In genomic region chr2:187994464-187995331, GRCh38 we compare ENCODE assay signal across 9 cellular contexts.
DNase-seq lines count a peak whose midpoint lies in the region; ATAC-seq, FAIRE-seq and TF ChIP-seq lines count a peak whose summit lies in the region.
"Had no signal": no experiment of that assay in that cellular context is flagged by ENCODE, and none has a peak within 500 bp of the region (broad histone marks: within the 10 kb centered on the region; RNA-seq: fewer than 3 reads in every experiment).

No MANE protein-coding gene starts in this region.

- no peak for TF ChIP-seq POLR2A in sigmoid colon (IDR thresholded peaks at IDR 0.05)

- no peaks in the 10 kb centered on the region for H3K36me3 Mint-ChIP-seq in activated CD4-positive, alpha-beta T cell treated with anti-CD3 and anti-CD28 coated beads, Interleukin-2, amount 10 ng/mL, durations not matched to agents 24 days and 14 days (ENCODE audit: low read depth)
- H3K36me3 Mint-ChIP-seq in natural killer cell treated with Interleukin-12 subunit alpha and Interleukin-12 subunit beta and Interleukin-15 and Interleukin-18, amount 100 ng/mL, for 72 hours: peaks cover 5% of the 10 kb centered on the region

- no peak for TF ChIP-seq EP300 in sigmoid colon (IDR thresholded peaks at IDR 0.05)

- peak; percentile 57 for FAIRE-seq in HTR-8/SVneo (lab: Jason Lieb, UNC)
- FAIRE-seq: keratinocyte had no signal

- no peak overlapping the region for H3K27ac Mint-ChIP-seq in activated CD4-positive, alpha-beta T cell treated with anti-CD3 and anti-CD28 coated beads, Interleukin-2, amount 10 ng/mL, durations not matched to agents 24 days and 14 days
- H3K27ac Mint-ChIP-seq in natural killer cell treated with Interleukin-12 subunit alpha and Interleukin-12 subunit beta and Interleukin-15 and Interleukin-18, amount 100 ng/mL, for 72 hours: no peak overlapping the region

- 66 to 73% methylated on average over 5 of the region's 5 CpGs for WGBS in sigmoid colon, 2 donors

- no peaks in the 10 kb centered on the region for H3K4me1 ChIP-seq in sigmoid colon

- H3K4me3 Mint-ChIP-seq in activated CD4-positive, alpha-beta T cell treated with anti-CD3 and anti-CD28 coated beads, Interleukin-2, amount 10 ng/mL, durations not matched to agents 24 days and 14 days: no peak overlapping the region
- H3K4me3 Mint-ChIP-seq in natural killer cell treated with Interleukin-12 subunit alpha and Interleukin-12 subunit beta and Interleukin-15 and Interleukin-18, amount 100 ng/mL, for 72 hours: no peak overlapping the region

- no peaks in the 10 kb centered on the region for H3K9me3 Mint-ChIP-seq in activated CD4-positive, alpha-beta T cell treated with anti-CD3 and anti-CD28 coated beads, Interleukin-2, amount 10 ng/mL, durations not matched to agents 24 days and 14 days
- H3K9me3 Mint-ChIP-seq in natural killer cell treated with Interleukin-12 subunit alpha and Interleukin-12 subunit beta and Interleukin-15 and Interleukin-18, amount 100 ng/mL, for 72 hours: peaks cover 14% of the 10 kb centered on the region

- DNase-seq in EH (ENCODE audit: low read depth) (peak; percentile 57), HTR-8/SVneo (ENCODE audit: insufficient read length, low spot score) (no peak), SHP77 (lab: John Stamatoyannopoulos, UW) (peak; percentile 96), left lobe of liver (ENCODE audit: low spot score) (peak; percentile 48), GOT3 (lab: John Stamatoyannopoulos, UW) (no peak), sigmoid colon (no peak)
- no peak for DNase-seq in activated CD4-positive, alpha-beta T cell treated with anti-CD3 and anti-CD28 coated beads, Interleukin-2, amount 10 ng/mL, durations not matched to agents 24 days and 14 days
- no peak for DNase-seq in natural killer cell treated with Interleukin-12 subunit alpha and Interleukin-12 subunit beta and Interleukin-15 and Interleukin-18, amount 100 ng/mL, for 72 hours (ENCODE audit: low spot score)

- no peak overlapping the region for H3K4me3 ChIP-seq in sigmoid colon

- TF ChIP-seq CTCF in sigmoid colon (IDR thresholded peaks at IDR 0.05): no peak

- no peaks in the 10 kb centered on the region for H3K27me3 ChIP-seq in sigmoid colon

- H3K27ac ChIP-seq in sigmoid colon: no peak overlapping the region

- H3K9me3 ChIP-seq in sigmoid colon: no peaks in the 10 kb centered on the region

- H3K27me3 Mint-ChIP-seq in activated CD4-positive, alpha-beta T cell treated with anti-CD3 and anti-CD28 coated beads, Interleukin-2, amount 10 ng/mL, durations not matched to agents 24 days and 14 days: peaks cover 9% of the 10 kb centered on the region
- no peaks in the 10 kb centered on the region for H3K27me3 Mint-ChIP-seq in natural killer cell treated with Interleukin-12 subunit alpha and Interleukin-12 subunit beta and Interleukin-15 and Interleukin-18, amount 100 ng/mL, for 72 hours

- no peaks in the 10 kb centered on the region for H3K36me3 ChIP-seq in sigmoid colon

- intact Hi-C loops in activated CD4-positive, alpha-beta T cell treated with anti-CD3 and anti-CD28 coated beads, Interleukin-2, amount 10 ng/mL, durations not matched to agents 24 days and 14 days (cut with micrococcal nuclease): no loop called here
- intact Hi-C loops in sigmoid colon (cut with DNase I): no loop called here

- H3K4me1 Mint-ChIP-seq in activated CD4-positive, alpha-beta T cell treated with anti-CD3 and anti-CD28 coated beads, Interleukin-2, amount 10 ng/mL, durations not matched to agents 24 days and 14 days: peaks cover 8% of the 10 kb centered on the region
- H3K4me1 Mint-ChIP-seq in natural killer cell treated with Interleukin-12 subunit alpha and Interleukin-12 subunit beta and Interleukin-15 and Interleukin-18, amount 100 ng/mL, for 72 hours (ENCODE audit: low read depth in 2 of 2): no peaks in the 10 kb centered on the region

- peak; percentile 38 for ATAC-seq in left lobe of liver
- ATAC-seq in natural killer cell treated with Interleukin-12 subunit alpha and Interleukin-12 subunit beta and Interleukin-15 and Interleukin-18, amount 100 ng/mL, for 72 hours: no peak

Comparison
In these comparisons a context has a peak if more than half of its experiments do, and no peak if none do; other contexts are left out.
1. DNase-seq: peak in EH (single experiment), SHP77 (2 of 2) and left lobe of liver (single experiment); none in HTR-8/SVneo (single experiment), GOT3 (single experiment), activated CD4-positive, alpha-beta T cell treated with anti-CD3 and anti-CD28 coated beads, Interleukin-2, amount 10 ng/mL, durations not matched to agents 24 days and 14 days (single experiment), sigmoid colon (single experiment) and natural killer cell treated with Interleukin-12 subunit alpha and Interleukin-12 subunit beta and Interleukin-15 and Interleukin-18, amount 100 ng/mL, for 72 hours (single experiment).